8 cellular contexts compared by ENCODE assay signal in the genomic region with DNA sequence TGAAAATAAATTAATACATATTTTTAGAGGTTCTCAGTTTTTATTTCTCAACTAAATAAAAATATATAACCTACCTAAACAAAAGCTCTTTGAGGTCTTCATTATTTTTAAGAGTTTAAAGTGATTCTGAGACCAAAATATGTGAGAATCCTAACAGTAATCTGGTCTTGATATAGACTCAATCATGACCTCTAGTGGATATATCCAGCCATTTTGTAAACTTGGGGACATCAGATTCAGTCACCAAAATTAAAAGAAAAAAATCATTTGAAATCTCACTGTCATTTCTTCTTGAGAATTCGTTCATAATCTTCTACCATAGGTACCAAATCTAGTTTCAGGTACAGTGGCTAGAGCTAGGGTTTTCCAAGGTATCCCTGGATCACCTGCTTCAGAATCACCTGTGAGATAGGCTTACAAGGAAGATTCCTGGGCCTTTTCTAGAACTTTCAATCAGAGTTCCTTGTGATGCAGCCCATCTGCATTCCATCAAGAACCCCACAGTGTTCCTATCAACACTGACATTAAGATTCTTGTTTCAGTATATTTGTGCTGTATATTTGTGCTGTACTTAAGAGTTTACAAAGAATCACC.
DNase-seq lines count a peak whose midpoint lies in the region; ATAC-seq and TF ChIP-seq lines count a peak whose summit lies in the region.

No MANE protein-coding gene starts in this region.

- DNase-seq in GM20000 (ENCODE audit: low spot score) = peak; percentile 17
- peak; percentile 32 for DNase-seq in RPMI7951 (ENCODE audit: low read depth)
- peak; percentile 21 for DNase-seq in hepatocyte (ENCODE audit: low spot score)
- DNase-seq in NCI-H526 treated with DMSO at 0.1 percent for 48 hours (lab: John Stamatoyannopoulos, UW) = no peak
- DNase-seq in DMS153 (lab: John Stamatoyannopoulos, UW) = no peak

- ATAC-seq in GM19467 (IDR thresholded peaks at IDR 0.05; ENCODE audit: unreplicated experiment) (no peak), GM18502 (IDR thresholded peaks at IDR 0.05; ENCODE audit: poor library complexity, unreplicated experiment) (no peak)

- H3K79me2 ChIP-seq in ACC112 (ENCODE audit: control insufficient read depth, insufficient read depth, low read length, unreplicated experiment) (no peaks in the 10 kb centered on the region), hepatocyte (no peaks in the 10 kb centered on the region)

- no peaks in the 10 kb centered on the region for H3K9me2 ChIP-seq in hepatocyte (replicated peaks; ENCODE audit: insufficient read depth)

- peaks cover 44% of the 10 kb centered on the region for H3K4me1 ChIP-seq in ACC112 (ENCODE audit: control insufficient read depth, insufficient read depth, low read length, unreplicated experiment)
- H3K4me1 ChIP-seq in hepatocyte (ENCODE audit: insufficient read depth) = peaks cover 15% of the 10 kb centered on the region

- no peaks in the 10 kb centered on the region for H4K20me1 ChIP-seq in hepatocyte (ENCODE audit: insufficient read depth, poor library complexity, severe bottlenecking)

- peak overlapping the region; percentile 73 for H2AFZ ChIP-seq in ACC112 (ENCODE audit: low read length, unreplicated experiment)
- H2AFZ ChIP-seq in hepatocyte = no peak overlapping the region

- H3K27me3 ChIP-seq in ACC112 (ENCODE audit: insufficient read depth, low read length) = no peaks in the 10 kb centered on the region
- no peaks in the 10 kb centered on the region for H3K27me3 ChIP-seq in hepatocyte

- no peaks in the 10 kb centered on the region for H3K36me3 ChIP-seq in ACC112 (ENCODE audit: insufficient read depth, low read length)
- H3K36me3 ChIP-seq in hepatocyte (replicated peaks; ENCODE audit: insufficient read depth, low read depth) = no peaks in the 10 kb centered on the region

- H3K4me3 ChIP-seq in ACC112 (ENCODE audit: low read depth, low read length) (no peak overlapping the region), hepatocyte (no peak overlapping the region)

- TF ChIP-seq CTCF in GM20000 (IDR thresholded peaks at IDR 0.05; ENCODE audit: extremely low read depth, missing control alignments) (no peak), hepatocyte (IDR thresholded peaks at IDR 0.05; ENCODE audit: poor library complexity) (peak; percentile 65)

- 48% methylated on average over 1 of the region's 1 CpG for WGBS in hepatocyte (ENCODE audit: low lambda C conversion rate, missing lambda C conversion rate)

- no peaks in the 10 kb centered on the region for H3K9me3 ChIP-seq in hepatocyte (ENCODE audit: low read depth)

- H3K27ac ChIP-seq in ACC112 (ENCODE audit: low read depth, low read length) (no peak overlapping the region), hepatocyte (no peak overlapping the region)

- no peak overlapping the region for H3K4me2 ChIP-seq in hepatocyte

Comparison
In these comparisons a context has a peak if more than half of its experiments do, and no peak if none do; other contexts are left out.
1. DNase-seq: peak in GM20000 (single experiment), RPMI7951 (single experiment) and hepatocyte (single experiment); none in NCI-H526 treated with DMSO at 0.1 percent for 48 hours (single experiment) and DMS153 (single experiment).